ENCODE assay signal across 21 cellular contexts in the genomic region with DNA sequence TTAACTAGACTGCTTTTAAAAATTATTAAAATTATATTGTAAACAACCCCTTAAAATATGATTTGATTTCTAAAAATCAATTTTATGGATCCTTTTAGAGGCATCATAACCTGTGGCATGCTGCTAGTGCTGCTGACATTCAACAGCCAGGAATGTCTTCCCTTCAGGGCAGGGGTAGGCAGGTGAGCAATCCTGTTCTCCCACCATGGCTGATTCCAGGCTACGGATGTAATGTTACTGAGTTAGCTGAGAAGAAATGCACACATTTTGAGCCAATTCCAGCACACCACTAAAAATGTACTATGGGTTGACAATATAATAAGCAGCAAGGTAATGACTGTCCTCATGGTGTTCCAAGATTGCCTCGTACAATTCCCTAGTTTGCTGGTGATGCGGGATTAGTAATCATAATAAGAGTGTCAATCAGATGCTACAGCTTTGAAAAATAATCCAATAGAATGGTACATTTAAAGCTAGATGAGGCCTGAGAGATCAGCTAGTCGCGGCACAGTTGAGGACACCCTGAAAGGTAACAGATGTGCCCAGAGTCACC.
DNase-seq lines count a peak whose midpoint lies in the region; ATAC-seq, FAIRE-seq and TF ChIP-seq lines count a peak whose summit lies in the region.
"Had no signal": no experiment of that assay in that cellular context is flagged by ENCODE, and none has a peak within 500 bp of the region (broad histone marks: within the 10 kb centered on the region; RNA-seq: fewer than 3 reads in every experiment).

No MANE protein-coding gene starts in this region.

- H3K9me3 ChIP-seq in RWPE2 (ENCODE audit: severe bottlenecking) (no peaks in the 10 kb centered on the region), keratinocyte (ENCODE audit: control insufficient read depth, low read depth, low read length) (no peaks in the 10 kb centered on the region), MG63 (no peaks in the 10 kb centered on the region)
- H3K9me3 ChIP-seq: BLaER1 had no signal

- FAIRE-seq in keratinocyte (lab: Jason Lieb, UNC) (peak; percentile 91), urothelium cell line (lab: Jason Lieb, UNC) (peak; percentile 79)
- FAIRE-seq: A204.1, GM18507 had no signal

- H3K36me3 ChIP-seq in RWPE2 (ENCODE audit: low read depth) (no peaks in the 10 kb centered on the region), keratinocyte (ENCODE audit: control insufficient read depth in 2 of 2, extremely low read depth in 1 of 2, insufficient read depth in 2 of 2, low read length in 2 of 2) (no peaks in the 10 kb centered on the region), MG63 (no peaks in the 10 kb centered on the region)
- H3K36me3 ChIP-seq: BLaER1 had no signal

- H3K27ac ChIP-seq in RWPE2 (ENCODE audit: poor library complexity, severe bottlenecking) (no peak overlapping the region), keratinocyte (ENCODE audit: control insufficient read depth, insufficient read depth, low read length) (no peak overlapping the region)
- H3K27ac ChIP-seq: BLaER1 had no signal

- H3K27me3 ChIP-seq in RWPE2 (ENCODE audit: insufficient read depth, poor library complexity, severe bottlenecking) = no peaks in the 10 kb centered on the region
- no peaks in the 10 kb centered on the region for H3K27me3 ChIP-seq in keratinocyte (ENCODE audit: control insufficient read depth, extremely low read depth, insufficient read depth, low read length)
- H3K27me3 ChIP-seq in MG63 = no peaks in the 10 kb centered on the region
- H3K27me3 ChIP-seq: BLaER1 had no signal

- dilution Hi-C loops in keratinocyte (cut with MboI; ENCODE audit: extremely low pct_ligation_motif_present, low sequenced_read_pairs) = no loop called here

- no peaks in the 10 kb centered on the region for H3K36me3 Mint-ChIP-seq in activated naive CD4-positive, alpha-beta T cell treated with anti-CD3 and anti-CD28 coated beads, Interleukin-2, amount 50 U/mL, for 72 hours
- H3K36me3 Mint-ChIP-seq: CD4-positive, CD25-positive, alpha-beta regulatory T cell; IgD-negative memory B cell had no signal

- no peak overlapping the region for H3K9ac ChIP-seq in keratinocyte (ENCODE audit: control insufficient read depth, extremely low read depth, insufficient read depth, low read length)
- H3K9ac ChIP-seq: BLaER1 had no signal

- no peaks in the 10 kb centered on the region for H3K79me2 ChIP-seq in keratinocyte (ENCODE audit: control insufficient read depth, insufficient read depth, low read length)

- no peak for TF ChIP-seq CTCF in RWPE2 (IDR thresholded peaks at IDR 0.05; ENCODE audit: poor library complexity, severe bottlenecking)
- TF ChIP-seq CTCF in keratinocyte (optimal IDR thresholded peaks at IDR 0.05 in 1 of 3, IDR thresholded peaks at IDR 0.05 in 1 of 3, conservative IDR thresholded peaks at IDR 0.05 in 1 of 3; ENCODE audit: extremely low read depth in 1 of 3, insufficient read depth in 2 of 3, low read length in 3 of 3) = no peak

- DNase-seq in NCI-H82 (lab: John Stamatoyannopoulos, UW) (peak; percentile 69), RWPE2 (ENCODE audit: low spot score) (no peak), keratinocyte (ENCODE audit: low read depth, low spot score) (peak; percentile 32), urothelium cell line (ENCODE audit: low spot score) (no peak), MG63 (no peak)
- no peak for DNase-seq in activated naive CD4-positive, alpha-beta T cell treated with anti-CD3 and anti-CD28 coated beads, Interleukin-2, amount 50 U/mL, for 72 hours (ENCODE audit: low spot score in 2 of 2)
- DNase-seq: CD4-positive, CD25-positive, alpha-beta regulatory T cell; NCI-H1092 treated with DMSO at 0.1 percent for 48 hours; NCI-H1436; NCI-H187; NCI-H2081 treated with DMSO at 0.1 percent for 48 hours; NCI-H446; NCI-H524 treated with DMSO at 0.1 percent for 48 hours; NCI-H774 had no signal

- H3K27ac Mint-ChIP-seq in activated naive CD4-positive, alpha-beta T cell treated with anti-CD3 and anti-CD28 coated beads, Interleukin-2, amount 50 U/mL, for 72 hours = no peak overlapping the region
- H3K27ac Mint-ChIP-seq: CD4-positive, CD25-positive, alpha-beta regulatory T cell; IgD-negative memory B cell had no signal

- no peaks in the 10 kb centered on the region for H4K20me1 ChIP-seq in keratinocyte (ENCODE audit: control insufficient read depth, extremely low read depth, insufficient read depth, low read length)
- H4K20me1 ChIP-seq: BLaER1 had no signal

- H3K9me1 ChIP-seq in keratinocyte (ENCODE audit: control insufficient read depth, extremely low read depth, insufficient read depth, low read length) = no peaks in the 10 kb centered on the region

- H2AFZ ChIP-seq in keratinocyte (ENCODE audit: control insufficient read depth, low read length) = peak overlapping the region; percentile 0

- no peaks in the 10 kb centered on the region for H3K9me3 Mint-ChIP-seq in activated naive CD4-positive, alpha-beta T cell treated with anti-CD3 and anti-CD28 coated beads, Interleukin-2, amount 50 U/mL, for 72 hours
- H3K9me3 Mint-ChIP-seq: IgD-negative memory B cell had no signal

- peaks cover 2% of the 10 kb centered on the region for H3K4me1 ChIP-seq in RWPE2 (ENCODE audit: insufficient read depth, poor library complexity, severe bottlenecking)
- peaks cover 25% of the 10 kb centered on the region for H3K4me1 ChIP-seq in keratinocyte (ENCODE audit: control insufficient read depth, extremely low read depth, insufficient read depth, low read length)

- peak overlapping the region; percentile 35 for H3K4me2 ChIP-seq in keratinocyte (ENCODE audit: control insufficient read depth, extremely low read depth, insufficient read depth, low read depth, low read length)
- H3K4me2 ChIP-seq: BLaER1 had no signal

- no peak overlapping the region for H3K4me3 ChIP-seq in RWPE2 (ENCODE audit: severe bottlenecking)
- no peak overlapping the region for H3K4me3 ChIP-seq in keratinocyte (ENCODE audit: control insufficient read depth in 2 of 3, extremely low read depth in 1 of 3, insufficient read depth in 2 of 3, low read depth in 1 of 3, low read length in 3 of 3)
- no peak overlapping the region for H3K4me3 ChIP-seq in MG63
- H3K4me3 ChIP-seq: BLaER1 had no signal

- ATAC-seq in RWPE2 (ENCODE audit: low read depth) = 0 out of 3 replicates have a peak, but pooled peaks have one; percentile 46
- ATAC-seq in GM19328 (IDR thresholded peaks at IDR 0.05; ENCODE audit: unreplicated experiment) = no peak
- no peak for ATAC-seq in activated naive CD4-positive, alpha-beta T cell treated with anti-CD3 and anti-CD28 coated beads, Interleukin-2, amount 50 U/mL, for 72 hours
- ATAC-seq: Panc1, SK-N-SH treated with all-trans-retinoic acid at 6 μM for 48 hours had no signal

Comparison
In these comparisons a context has a peak if more than half of its experiments do, and no peak if none do; other contexts are left out.
1. DNase-seq: peak in NCI-H82 (single experiment) and keratinocyte (single experiment); none in RWPE2 (single experiment), urothelium cell line (single experiment), activated naive CD4-positive, alpha-beta T cell treated with anti-CD3 and anti-CD28 coated beads, Interleukin-2, amount 50 U/mL, for 72 hours (0 of 2) and MG63 (single experiment).